Comparison of ENCODE assay signal across 2 cellular contexts in genomic region chr15:40271915-40272712, GRCh38.
TF ChIP-seq lines count a peak whose summit lies in the region.

No MANE protein-coding gene starts in this region.

TF ChIP-seq in IMR-90, 13 proteins besides CTCF, POLR2A, EP300 and RAD21:
- TF ChIP-seq MXI1 (IDR thresholded peaks at IDR 0.05; ENCODE audit: borderline replicate concordance, low read depth, low read length): no peak
- no peak for TF ChIP-seq RFX5 (IDR thresholded peaks at IDR 0.05; ENCODE audit: low read depth, low read length)

TF ChIP-seq in neural cell, 6 proteins besides CTCF, POLR2A, EP300 and RAD21:
- TF ChIP-seq EZH2 (IDR thresholded peaks at IDR 0.05; ENCODE audit: borderline replicate concordance, insufficient read depth, low read length, poor library complexity, severe bottlenecking) (no peak), TAF1 (IDR thresholded peaks at IDR 0.05; ENCODE audit: low read depth) (no peak), MXI1 (conservative IDR thresholded peaks at IDR 0.05; ENCODE audit: poor library complexity, severe bottlenecking) (no peak), SMC3 (conservative IDR thresholded peaks at IDR 0.05; ENCODE audit: poor library complexity) (no peak), REST (IDR thresholded peaks at IDR 0.05; ENCODE audit: borderline replicate concordance) (no peak), POLR2AphosphoS5 (IDR thresholded peaks at IDR 0.05) (no peak)
